1 cellular context compared by ENCODE assay signal in the genomic region with DNA sequence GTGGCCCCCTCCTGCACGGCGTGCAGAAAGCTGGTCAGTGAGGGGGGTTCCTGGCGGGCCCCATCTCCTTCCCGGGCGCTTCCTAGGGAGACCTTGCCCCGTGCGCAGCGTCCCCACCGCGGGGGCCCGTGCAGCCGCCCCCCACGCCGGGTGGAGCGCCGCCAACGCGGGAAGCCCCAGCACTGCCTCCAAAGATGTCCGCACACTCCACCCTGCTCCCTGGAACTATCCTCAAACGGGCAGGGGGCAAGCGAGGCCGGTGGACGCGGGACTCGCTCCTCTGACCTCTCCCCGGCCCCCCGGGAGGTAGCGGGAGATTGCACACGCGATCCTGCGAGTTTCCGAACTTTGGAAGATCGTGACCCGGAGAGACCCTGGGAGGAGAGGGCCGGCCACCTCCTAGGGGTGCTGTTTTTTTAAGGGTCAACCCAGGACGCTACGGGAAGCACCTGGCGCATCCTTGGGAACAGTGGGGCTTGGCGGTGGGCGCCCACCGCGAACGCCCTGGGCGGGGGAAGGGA.
TF ChIP-seq lines count a peak whose summit lies in the region.

No MANE protein-coding gene starts in this region.

TF ChIP-seq in neural cell, 6 proteins besides CTCF, POLR2A, EP300 and RAD21 (continued from another document):
- TF ChIP-seq, protein P1, sequence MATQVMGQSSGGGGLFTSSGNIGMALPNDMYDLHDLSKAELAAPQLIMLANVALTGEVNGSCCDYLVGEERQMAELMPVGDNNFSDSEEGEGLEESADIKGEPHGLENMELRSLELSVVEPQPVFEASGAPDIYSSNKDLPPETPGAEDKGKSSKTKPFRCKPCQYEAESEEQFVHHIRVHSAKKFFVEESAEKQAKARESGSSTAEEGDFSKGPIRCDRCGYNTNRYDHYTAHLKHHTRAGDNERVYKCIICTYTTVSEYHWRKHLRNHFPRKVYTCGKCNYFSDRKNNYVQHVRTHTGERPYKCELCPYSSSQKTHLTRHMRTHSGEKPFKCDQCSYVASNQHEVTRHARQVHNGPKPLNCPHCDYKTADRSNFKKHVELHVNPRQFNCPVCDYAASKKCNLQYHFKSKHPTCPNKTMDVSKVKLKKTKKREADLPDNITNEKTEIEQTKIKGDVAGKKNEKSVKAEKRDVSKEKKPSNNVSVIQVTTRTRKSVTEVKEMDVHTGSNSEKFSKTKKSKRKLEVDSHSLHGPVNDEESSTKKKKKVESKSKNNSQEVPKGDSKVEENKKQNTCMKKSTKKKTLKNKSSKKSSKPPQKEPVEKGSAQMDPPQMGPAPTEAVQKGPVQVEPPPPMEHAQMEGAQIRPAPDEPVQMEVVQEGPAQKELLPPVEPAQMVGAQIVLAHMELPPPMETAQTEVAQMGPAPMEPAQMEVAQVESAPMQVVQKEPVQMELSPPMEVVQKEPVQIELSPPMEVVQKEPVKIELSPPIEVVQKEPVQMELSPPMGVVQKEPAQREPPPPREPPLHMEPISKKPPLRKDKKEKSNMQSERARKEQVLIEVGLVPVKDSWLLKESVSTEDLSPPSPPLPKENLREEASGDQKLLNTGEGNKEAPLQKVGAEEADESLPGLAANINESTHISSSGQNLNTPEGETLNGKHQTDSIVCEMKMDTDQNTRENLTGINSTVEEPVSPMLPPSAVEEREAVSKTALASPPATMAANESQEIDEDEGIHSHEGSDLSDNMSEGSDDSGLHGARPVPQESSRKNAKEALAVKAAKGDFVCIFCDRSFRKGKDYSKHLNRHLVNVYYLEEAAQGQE (IDR thresholded peaks at IDR 0.05; ENCODE audit: borderline replicate concordance): no peak
- TF ChIP-seq SMC3 (conservative IDR thresholded peaks at IDR 0.05; ENCODE audit: poor library complexity) (no peak), MXI1 (conservative IDR thresholded peaks at IDR 0.05; ENCODE audit: poor library complexity, severe bottlenecking) (no peak)
TF ChIP-seq in neural cell: peak in this region for 0.
